In the genomic region with DNA sequence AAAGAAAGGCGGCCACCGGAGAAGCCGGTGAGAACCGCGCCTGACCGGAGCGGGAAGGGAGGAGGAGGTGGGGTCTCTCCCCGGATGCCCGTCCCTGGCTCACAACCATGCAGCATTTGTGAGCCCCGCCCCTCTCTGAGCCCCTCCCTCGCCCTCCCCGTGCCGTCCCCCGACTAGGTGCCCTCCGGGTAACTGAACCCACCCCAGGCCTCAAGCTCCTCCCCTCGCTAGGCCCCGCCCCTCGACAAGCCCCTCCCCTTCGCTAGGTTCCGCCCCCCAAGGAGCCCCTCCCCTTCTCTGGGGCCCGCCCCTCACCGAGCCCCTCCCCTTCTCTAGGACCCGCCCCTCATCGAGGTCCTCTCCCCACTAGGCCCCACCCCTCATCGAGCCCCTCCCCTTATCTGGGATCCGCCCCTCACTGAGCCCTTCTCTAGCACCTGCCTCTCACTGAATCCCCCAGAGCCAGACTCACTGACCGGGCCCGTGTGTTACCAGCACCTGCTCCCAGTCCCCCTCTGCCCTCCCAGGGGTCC, we compare ENCODE assay signal across 9 cellular contexts. TPM values are rescaled to one million over a fixed set of nuclear protein-coding genes. Genes with fewer than 3 reads are reported as not detected.
DNase-seq lines count a peak whose midpoint lies in the region; ATAC-seq and TF ChIP-seq lines count a peak whose summit lies in the region.
"Had no signal": no experiment of that assay in that cellular context is flagged by ENCODE, and none has a peak within 500 bp of the region (broad histone marks: within the 10 kb centered on the region; RNA-seq: fewer than 3 reads in every experiment).

No MANE protein-coding gene starts in this region.

- H3K27ac ChIP-seq in HCT116 (ENCODE audit: low read depth, low read length) (no peak overlapping the region), ascending aorta (no peak overlapping the region)

- H3K27me3 Mint-ChIP-seq in memory B cell: peaks cover 35% of the 10 kb centered on the region
- peaks cover 74% of the 10 kb centered on the region for H3K27me3 Mint-ChIP-seq in stimulated activated naive CD8-positive, alpha-beta T cell treated with anti-CD3 and anti-CD28 coated beads, Interleukin-15, amount 100 ng/mL, for 72 hours

- H3K9me3 ChIP-seq in HCT116 (ENCODE audit: control insufficient read depth in 1 of 2, insufficient read depth in 1 of 2, low read depth in 1 of 2, low read length in 2 of 2) (no peaks in the 10 kb centered on the region), ascending aorta (no peaks in the 10 kb centered on the region)

- H3K4me1 Mint-ChIP-seq in memory B cell: peaks cover 3% of the 10 kb centered on the region
- peaks cover 6% of the 10 kb centered on the region for H3K4me1 Mint-ChIP-seq in stimulated activated naive CD8-positive, alpha-beta T cell treated with anti-CD3 and anti-CD28 coated beads, Interleukin-15, amount 100 ng/mL, for 72 hours

- H3K36me3 ChIP-seq in HCT116 (ENCODE audit: control insufficient read depth in 1 of 2, insufficient read depth in 2 of 2, low read length in 2 of 2) (no peaks in the 10 kb centered on the region), ascending aorta (no peaks in the 10 kb centered on the region)

- TF ChIP-seq CTCF in HCT116 (IDR thresholded peaks at IDR 0.05 in 2 of 3, conservative IDR thresholded peaks at IDR 0.05 in 1 of 3; ENCODE audit: borderline replicate concordance in 1 of 3, insufficient read depth in 1 of 3, low read depth in 2 of 3, low read length in 2 of 3): no peak
- TF ChIP-seq CTCF in ascending aorta (IDR thresholded peaks at IDR 0.05): no peak

- no peak overlapping the region for H3K9ac ChIP-seq in HCT116 (ENCODE audit: low read length)

- no peaks in the 10 kb centered on the region for H3K9me2 ChIP-seq in HCT116 (ENCODE audit: insufficient read depth)

- no peaks in the 10 kb centered on the region for H3K79me2 ChIP-seq in HCT116 (ENCODE audit: insufficient read depth, low read length)

- no peak overlapping the region for H2AFZ ChIP-seq in HCT116 (ENCODE audit: low read depth, low read length, poor library complexity, severe bottlenecking)

- H3K4me1 ChIP-seq in HCT116 (ENCODE audit: control insufficient read depth in 1 of 2, insufficient read depth in 2 of 2, low read length in 2 of 2) (peaks cover 4 to 19% of the 10 kb centered on the region in 2 experiments; a peak in 3 of 4 replicates), ascending aorta (peaks cover 3 to 5% of the 10 kb centered on the region in 2 donors)

- no peaks in the 10 kb centered on the region for H4K20me1 ChIP-seq in HCT116 (ENCODE audit: insufficient read depth)

- DNase-seq in HCT116 (ENCODE audit: low read depth, low spot score) (peak; percentile 32), RPMI8226 (peak; percentile 48), ascending aorta (ENCODE audit: low spot score in 2 of 2) (no peak), memory B cell (ENCODE audit: low spot score in 2 of 2) (no peak)
- peak; percentile 32 to 39 for DNase-seq in stimulated activated naive CD8-positive, alpha-beta T cell treated with anti-CD3 and anti-CD28 coated beads, Interleukin-15, amount 100 ng/mL, for 72 hours

- no peak overlapping the region for H3K27ac Mint-ChIP-seq in memory B cell
- no peak overlapping the region for H3K27ac Mint-ChIP-seq in stimulated activated naive CD8-positive, alpha-beta T cell treated with anti-CD3 and anti-CD28 coated beads, Interleukin-15, amount 100 ng/mL, for 72 hours

- peak overlapping the region; percentile 53 for H3K4me3 Mint-ChIP-seq in memory B cell
- H3K4me3 Mint-ChIP-seq in stimulated activated naive CD8-positive, alpha-beta T cell treated with anti-CD3 and anti-CD28 coated beads, Interleukin-15, amount 100 ng/mL, for 72 hours: peak overlapping the region; percentile 29 to 46

- POLR2A ChIA-PET in HCT116 (lab: Charles Lee): interaction anchor here (0.6 to 0.7 kb wide), 2 partner anchors 31 to 98 kb away, joined by 3 to 5 read pairs; a partner anchor contains a TSS

- intact Hi-C loops in HCT116 (cut with micrococcal nuclease) (no loop called here), ascending aorta (cut with DNase I) (no loop called here)

- ATAC-seq in HCT116: peak; percentile 65
- peak; percentile 75 for ATAC-seq in memory B cell (ENCODE audit: low read depth)
- peak; percentile 50 for ATAC-seq in stimulated activated naive CD8-positive, alpha-beta T cell treated with anti-CD3 and anti-CD28 coated beads, Interleukin-15, amount 100 ng/mL, for 72 hours
- ATAC-seq in HG02840 (IDR thresholded peaks at IDR 0.05; ENCODE audit: low FRiP score, unreplicated experiment): no peak
- ATAC-seq in HG03108 (IDR thresholded peaks at IDR 0.05; ENCODE audit: unreplicated experiment): no peak

- H3K4me2 ChIP-seq in HCT116 (ENCODE audit: low read length): no peak overlapping the region

- RAD21 ChIA-PET in HCT116 (lab: Charles Lee; ENCODE audit: low non-redundant PET in 1 of 2, low total read pairs in 2 of 2, uncharacterized antibody in 2 of 2, unreplicated experiment in 2 of 2): interaction anchor here (0.6 to 0.8 kb wide), 3 partner anchors 25 to 169 kb away, joined by 3 to 4 read pairs (median 4); no protein-coding TSS in a partner anchor

- BruUV-seq in HCT116 (replicated peaks; lab: Mats Ljungman, UMichigan): no TSS peak

- no peaks in the 10 kb centered on the region for H3K36me3 Mint-ChIP-seq in memory B cell

- TF ChIP-seq RAD21 in HCT116 (IDR thresholded peaks at IDR 0.05; ENCODE audit: low read depth): no peak

- no peaks in the 10 kb centered on the region for H3K9me3 Mint-ChIP-seq in memory B cell
- no peaks in the 10 kb centered on the region for H3K9me3 Mint-ChIP-seq in stimulated activated naive CD8-positive, alpha-beta T cell treated with anti-CD3 and anti-CD28 coated beads, Interleukin-15, amount 100 ng/mL, for 72 hours

- no peak for TF ChIP-seq POLR2A in HCT116 (IDR thresholded peaks at IDR 0.05; ENCODE audit: borderline replicate concordance, extremely low read depth, insufficient read depth, insufficient read length)

- H3K27me3 ChIP-seq in HCT116 (ENCODE audit: insufficient read depth, low read length): no peaks in the 10 kb centered on the region
- H3K27me3 ChIP-seq in ascending aorta: peaks cover 5% of the 10 kb centered on the region

- H3K4me3 ChIP-seq in HCT116 (replicated peaks in 1 of 2; ENCODE audit: low read depth in 1 of 2, low read length in 2 of 2): no peak overlapping the region
- peak overlapping the region; percentile 47 for H3K4me3 ChIP-seq in ascending aorta

- CTCF ChIA-PET in HCT116 (lab: Charles Lee): no interaction called here

TF ChIP-seq in HCT116, 20 proteins besides CTCF, POLR2A, EP300 and RAD21:
- TF ChIP-seq JUND (IDR thresholded peaks at IDR 0.05) (no peak), ZFX (IDR thresholded peaks at IDR 0.05) (no peak), SIN3A (IDR thresholded peaks at IDR 0.05; ENCODE audit: low read depth) (no peak), FOSL1 (IDR thresholded peaks at IDR 0.05; ENCODE audit: low read depth) (no peak), EZH2phosphoT487 (IDR thresholded peaks at IDR 0.05; ENCODE audit: borderline replicate concordance) (no peak), CEBPB (IDR thresholded peaks at IDR 0.05; ENCODE audit: low read depth) (no peak), SP1 (IDR thresholded peaks at IDR 0.05; ENCODE audit: low read depth) (no peak), YY1 (IDR thresholded peaks at IDR 0.05; ENCODE audit: extremely low read depth, insufficient replicate concordance, low read depth, low read length) (no peak), TCF7L2 (IDR thresholded peaks at IDR 0.05; ENCODE audit: borderline replicate concordance, extremely low read depth, insufficient read depth, insufficient read length) (no peak), SRF (IDR thresholded peaks at IDR 0.05; ENCODE audit: low read depth) (no peak), CBX3 (IDR thresholded peaks at IDR 0.05; ENCODE audit: low read depth) (no peak), EGR1 (IDR thresholded peaks at IDR 0.05; ENCODE audit: low read depth) (no peak)
- TF ChIP-seq, protein P1, sequence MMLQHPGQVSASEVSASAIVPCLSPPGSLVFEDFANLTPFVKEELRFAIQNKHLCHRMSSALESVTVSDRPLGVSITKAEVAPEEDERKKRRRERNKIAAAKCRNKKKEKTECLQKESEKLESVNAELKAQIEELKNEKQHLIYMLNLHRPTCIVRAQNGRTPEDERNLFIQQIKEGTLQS (IDR thresholded peaks at IDR 0.05): no peak
- TF ChIP-seq, protein P2, sequence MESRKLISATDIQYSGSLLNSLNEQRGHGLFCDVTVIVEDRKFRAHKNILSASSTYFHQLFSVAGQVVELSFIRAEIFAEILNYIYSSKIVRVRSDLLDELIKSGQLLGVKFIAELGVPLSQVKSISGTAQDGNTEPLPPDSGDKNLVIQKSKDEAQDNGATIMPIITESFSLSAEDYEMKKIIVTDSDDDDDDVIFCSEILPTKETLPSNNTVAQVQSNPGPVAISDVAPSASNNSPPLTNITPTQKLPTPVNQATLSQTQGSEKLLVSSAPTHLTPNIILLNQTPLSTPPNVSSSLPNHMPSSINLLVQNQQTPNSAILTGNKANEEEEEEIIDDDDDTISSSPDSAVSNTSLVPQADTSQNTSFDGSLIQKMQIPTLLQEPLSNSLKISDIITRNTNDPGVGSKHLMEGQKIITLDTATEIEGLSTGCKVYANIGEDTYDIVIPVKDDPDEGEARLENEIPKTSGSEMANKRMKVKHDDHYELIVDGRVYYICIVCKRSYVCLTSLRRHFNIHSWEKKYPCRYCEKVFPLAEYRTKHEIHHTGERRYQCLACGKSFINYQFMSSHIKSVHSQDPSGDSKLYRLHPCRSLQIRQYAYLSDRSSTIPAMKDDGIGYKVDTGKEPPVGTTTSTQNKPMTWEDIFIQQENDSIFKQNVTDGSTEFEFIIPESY (IDR thresholded peaks at IDR 0.05; ENCODE audit: extremely low read depth, insufficient replicate concordance, low read length): no peak
TF ChIP-seq in HCT116: peak in this region for 0.

RNA-seq across cellular contexts. Expression of a gene that starts 42.2 kb away (rescaled TPM):
- total RNA-seq in HCT116 (2021; ENCODE audit: unreplicated experiment) (524 TPM), ascending aorta (3,584 TPM)
- polyA plus RNA-seq in HCT116 (2012): 568 and 601 TPM in 2 replicates

RNA-seq across cellular contexts. Expression of a gene that starts 58.5 kb away (rescaled TPM):
- 12.7 TPM for total RNA-seq in HCT116 (2021; ENCODE audit: unreplicated experiment)
- polyA plus RNA-seq in HCT116 (2012): 13.4 and 14.7 TPM in 2 replicates
- 3.4 TPM for total RNA-seq in ascending aorta
- total RNA-seq: skeletal muscle tissue; T-helper 2 cell treated with Interferon-gamma antibody and Interleukin-4, amounts not matched to agents 100 ng/mL and 5 ng/mL, for 36 hours had no signal

Comparison
In these comparisons a context has a peak if more than half of its experiments do, and no peak if none do; other contexts are left out.
1. ATAC-seq: peak in HCT116 (single experiment), memory B cell (single experiment) and stimulated activated naive CD8-positive, alpha-beta T cell treated with anti-CD3 and anti-CD28 coated beads, Interleukin-15, amount 100 ng/mL, for 72 hours (single experiment); none in HG02840 (single experiment) and HG03108 (single experiment).
2. DNase-seq: peak in HCT116 (single experiment), RPMI8226 (single experiment) and stimulated activated naive CD8-positive, alpha-beta T cell treated with anti-CD3 and anti-CD28 coated beads, Interleukin-15, amount 100 ng/mL, for 72 hours (2 of 2); none in ascending aorta (0 of 2) and memory B cell (0 of 2).
3. H3K4me3 ChIP-seq: peak in ascending aorta (2 of 2); none in HCT116 (0 of 2).